ENCODE assay signal across 8 cellular contexts in the genomic region with DNA sequence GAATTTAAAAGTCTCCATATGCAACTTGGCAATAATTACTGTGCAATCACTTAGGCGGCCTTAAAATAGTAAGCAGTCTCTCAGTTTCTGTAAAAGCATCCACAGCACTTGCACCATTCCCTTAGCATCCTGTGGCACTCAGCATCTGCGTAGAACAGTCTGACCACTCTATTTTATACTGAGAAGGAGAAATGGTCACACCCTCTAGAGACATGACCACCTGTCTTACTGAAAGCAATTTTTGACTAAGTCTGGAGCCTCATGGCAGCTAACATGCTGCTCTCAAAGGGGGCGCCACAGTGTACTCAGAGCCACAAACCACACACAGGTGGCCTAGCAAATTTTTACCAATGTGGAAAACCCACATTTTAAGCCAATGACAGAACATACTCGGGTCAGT.
DNase-seq lines count a peak whose midpoint lies in the region; ATAC-seq and TF ChIP-seq lines count a peak whose summit lies in the region.

No MANE protein-coding gene starts in this region.

- H3K4me3 Mint-ChIP-seq in progenitor cell of endocrine pancreas (ENCODE audit: low read depth), result no peak overlapping the region

- H3K36me3 Mint-ChIP-seq in progenitor cell of endocrine pancreas (ENCODE audit: insufficient read depth), result peaks cover 18% of the 10 kb centered on the region

- H3K27ac Mint-ChIP-seq in progenitor cell of endocrine pancreas, result no peak overlapping the region

- ATAC-seq in GM18861 (IDR thresholded peaks at IDR 0.05; ENCODE audit: unreplicated experiment), result peak; percentile 73
- ATAC-seq in GM21526 (IDR thresholded peaks at IDR 0.05; ENCODE audit: low FRiP score, unreplicated experiment), result peak; percentile 94
- ATAC-seq in HG03064 (IDR thresholded peaks at IDR 0.05; ENCODE audit: low read depth, unreplicated experiment), result peak; percentile 93

- no peak for TF ChIP-seq CTCF in progenitor cell of endocrine pancreas (IDR thresholded peaks at IDR 0.05; ENCODE audit: unreplicated experiment)

- H3K9me3 Mint-ChIP-seq in progenitor cell of endocrine pancreas (ENCODE audit: low read depth), result no peaks in the 10 kb centered on the region

- intact Hi-C loops in cardiac septum (cut with DNase I), result no loop called here

- DNase-seq in RPMI8226, result peak; percentile 35
- DNase-seq in progenitor cell of endocrine pancreas (ENCODE audit: low spot score, unreplicated experiment), result no peak
- no peak for DNase-seq in stimulated activated CD4-positive, alpha-beta T cell treated with anti-CD3 and anti-CD28 coated beads, Interleukin-4, amount 100 ng/mL, for 4 hours
- no peak for DNase-seq in cardiac septum (ENCODE audit: low spot score)
- DNase-seq in H4 (ENCODE audit: low spot score), result no peak

- no peaks in the 10 kb centered on the region for H3K27me3 Mint-ChIP-seq in progenitor cell of endocrine pancreas

- H3K4me1 Mint-ChIP-seq in progenitor cell of endocrine pancreas (ENCODE audit: low read depth), result peaks cover 14% of the 10 kb centered on the region
